ENCODE assay signal across 18 cellular contexts in the genomic region with DNA sequence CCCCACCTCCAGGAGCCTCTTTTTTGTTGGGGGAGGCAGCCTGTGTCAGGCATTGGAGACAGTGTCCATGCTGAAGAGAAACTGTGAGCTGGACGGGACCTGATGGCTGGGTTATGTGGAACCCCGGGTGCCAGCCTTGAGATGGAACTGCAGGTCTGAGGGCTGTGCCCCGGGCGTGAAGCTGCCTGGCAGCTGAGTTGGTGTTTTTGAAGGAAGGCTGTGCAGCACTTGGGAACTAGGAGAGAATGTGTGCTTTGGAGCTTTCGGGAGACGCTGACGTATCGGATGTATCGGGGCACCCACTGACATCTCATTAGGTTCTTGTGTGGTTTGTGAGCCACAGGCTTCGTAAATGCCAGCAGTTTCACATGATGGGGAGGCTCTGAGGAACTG.
"Had no signal": no experiment of that assay in that cellular context is flagged by ENCODE, and none has a peak within 500 bp of the region (broad histone marks: within the 10 kb centered on the region; RNA-seq: fewer than 3 reads in every experiment).

No MANE protein-coding gene starts in this region.

- H3K9me3 Mint-ChIP-seq: activated B cell treated with CpG ODN at 0.5 μM for 24 hours; activated naive CD8-positive, alpha-beta T cell treated with anti-CD3 and anti-CD28 coated beads for 36 hours; activated T-helper 17 cell treated with anti-CD3 and anti-CD28 coated beads, Interleukin-2, amount 50 U/mL, for 72 hours; natural killer cell treated with Interleukin-12 subunit alpha and Interleukin-12 subunit beta and Interleukin-15 and Interleukin-18, amount 100 ng/mL, for 72 hours; stimulated activated memory B cell treated with anti-CD40 and anti-IgM and Interleukin-4, amounts not matched to agents 10 μg/mL and 1 μg/mL and 100 μg/mL, for 72 hours; T-helper 2 cell treated with Interferon-gamma antibody and Interleukin-4, amounts not matched to agents 5 μg/mL and 100 μg/mL, for 36 hours; type B pancreatic cell had no signal

- H3K4me3 Mint-ChIP-seq: activated B cell treated with CpG ODN at 0.5 μM for 24 hours; activated naive CD8-positive, alpha-beta T cell treated with anti-CD3 and anti-CD28 coated beads for 36 hours; natural killer cell treated with Interleukin-12 subunit alpha and Interleukin-12 subunit beta and Interleukin-15 and Interleukin-18, amount 100 ng/mL, for 72 hours; stimulated activated memory B cell treated with anti-CD40 and anti-IgM and Interleukin-4, amounts not matched to agents 10 μg/mL and 1 μg/mL and 100 μg/mL, for 72 hours; T-helper 2 cell treated with Interferon-gamma antibody and Interleukin-4, amounts not matched to agents 5 μg/mL and 100 μg/mL, for 36 hours had no signal

- H3K27ac Mint-ChIP-seq: activated B cell treated with CpG ODN at 0.5 μM for 24 hours; activated naive CD8-positive, alpha-beta T cell treated with anti-CD3 and anti-CD28 coated beads for 36 hours; activated T-helper 17 cell treated with anti-CD3 and anti-CD28 coated beads, Interleukin-2, amount 50 U/mL, for 72 hours; natural killer cell treated with Interleukin-12 subunit alpha and Interleukin-12 subunit beta and Interleukin-15 and Interleukin-18, amount 100 ng/mL, for 72 hours; stimulated activated memory B cell treated with anti-CD40 and anti-IgM and Interleukin-4, amounts not matched to agents 10 μg/mL and 1 μg/mL and 100 μg/mL, for 72 hours; T-helper 2 cell treated with Interferon-gamma antibody and Interleukin-4, amounts not matched to agents 5 μg/mL and 100 μg/mL, for 36 hours; type B pancreatic cell had no signal

- H3K27me3 ChIP-seq: testis had no signal

- DNase-seq: activated B cell treated with CpG ODN at 0.5 μM for 24 hours; activated CD4-positive, alpha-beta T cell treated with anti-CD3 and anti-CD28 coated beads for 4 hours; activated naive CD4-positive, alpha-beta T cell; activated naive CD8-positive, alpha-beta T cell treated with anti-CD3 and anti-CD28 coated beads for 36 hours; amniotic stem cell; foreskin fibroblast; glutamatergic neuron; lower lobe of right lung; stimulated activated CD4-positive, alpha-beta T cell treated with anti-CD3 and anti-CD28 coated beads, Interleukin-4, amount 100 ng/mL, for 4 hours; testis had no signal

- ATAC-seq: activated T-helper 17 cell treated with anti-CD3 and anti-CD28 coated beads, Interleukin-2, amount 50 U/mL, for 72 hours; lower lobe of right lung; natural killer cell treated with Interleukin-12 subunit alpha and Interleukin-12 subunit beta and Interleukin-15 and Interleukin-18, amount 100 ng/mL, for 72 hours; sciatic nerve; stimulated activated memory B cell treated with anti-CD40 and anti-IgM and Interleukin-4, amounts not matched to agents 10 μg/mL and 1 μg/mL and 100 μg/mL, for 72 hours had no signal

- H3K36me3 Mint-ChIP-seq: activated naive CD8-positive, alpha-beta T cell treated with anti-CD3 and anti-CD28 coated beads for 36 hours; natural killer cell treated with Interleukin-12 subunit alpha and Interleukin-12 subunit beta and Interleukin-15 and Interleukin-18, amount 100 ng/mL, for 72 hours; stimulated activated memory B cell treated with anti-CD40 and anti-IgM and Interleukin-4, amounts not matched to agents 10 μg/mL and 1 μg/mL and 100 μg/mL, for 72 hours; type B pancreatic cell had no signal

- H3K4me1 Mint-ChIP-seq: activated naive CD8-positive, alpha-beta T cell treated with anti-CD3 and anti-CD28 coated beads for 36 hours; activated T-helper 17 cell treated with anti-CD3 and anti-CD28 coated beads, Interleukin-2, amount 50 U/mL, for 72 hours had no signal

- H3K4me3 ChIP-seq: cardiac muscle cell, lower lobe of right lung, testis had no signal

- H3K36me3 ChIP-seq: cardiac muscle cell, lower lobe of right lung had no signal

- H3K27ac ChIP-seq: cardiac muscle cell, epithelial cell of prostate, lower lobe of right lung, testis had no signal
